In the genomic region with DNA sequence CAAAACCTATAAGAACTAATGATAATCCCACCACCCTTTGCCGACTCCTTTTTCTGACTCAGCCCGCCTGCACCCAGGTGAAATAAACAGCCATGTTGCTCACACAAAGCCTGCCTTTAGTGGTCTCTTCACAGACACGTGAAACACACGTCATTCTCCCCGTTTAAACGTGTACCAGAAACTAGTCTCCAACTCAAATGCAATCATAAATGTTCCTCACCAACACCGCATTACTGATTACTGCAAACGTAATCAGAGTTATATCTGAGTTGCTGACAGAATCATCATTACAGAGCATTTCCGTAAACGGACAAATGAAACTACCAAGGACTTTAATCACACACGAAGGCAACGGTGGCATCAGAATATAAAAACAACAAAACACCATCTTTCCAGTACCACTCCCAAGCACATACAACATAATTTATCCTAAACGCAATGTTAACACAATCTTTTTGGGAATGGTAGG, we compare ENCODE assay signal across 8 cellular contexts. TPM values are rescaled to one million over a fixed set of nuclear protein-coding genes. Genes with fewer than 3 reads are reported as not detected.
DNase-seq lines count a peak whose midpoint lies in the region; TF ChIP-seq lines count a peak whose summit lies in the region.

No MANE protein-coding gene starts in this region.

- TF ChIP-seq CTCF in esophagus squamous epithelium (IDR thresholded peaks at IDR 0.05) (no peak), ovary (IDR thresholded peaks at IDR 0.05) (no peak)

- H3K27ac ChIP-seq in esophagus squamous epithelium = peak overlapping the region; percentile 99 to 100 (median 100)
- peak overlapping the region; percentile 99 for H3K27ac ChIP-seq in ovary

- intact Hi-C loops in esophagus squamous epithelium (cut with DNase I) = loop anchor here (5.0 kb wide), 1 partner anchor 50 kb away; a partner anchor contains a TSS
- intact Hi-C loops in ovary (cut with DNase I) = loop anchor here in 3 of 4 donors (5.0 to 10.0 kb wide), 2 partner anchors 48 to 50 kb away; a partner anchor contains a TSS

- TF ChIP-seq POLR2A in esophagus squamous epithelium (IDR thresholded peaks at IDR 0.05) (peak in 1 of 4 donors; percentile 61), ovary (IDR thresholded peaks at IDR 0.05) (peak; percentile 38)

- H3K4me1 ChIP-seq in esophagus squamous epithelium = peaks cover 17 to 75% (median 27%) of the 10 kb centered on the region in 3 donors
- peaks cover 15% of the 10 kb centered on the region for H3K4me1 ChIP-seq in ovary (ENCODE audit: insufficient read depth)

- DNase-seq in NCI-H1092 treated with DMSO at 0.1 percent for 48 hours (lab: John Stamatoyannopoulos, UW) = peak; percentile 1
- no peak for DNase-seq in NCI-H1092 (lab: John Stamatoyannopoulos, UW)
- peak; percentile 40 for DNase-seq in NCI-H226
- DNase-seq in activated T-cell treated with anti-CD3 and anti-CD28 coated beads for 24 hours (ENCODE audit: low read depth) = peak; percentile 54
- no peak for DNase-seq in esophagus squamous epithelium (lab: John Stamatoyannopoulos, UW)
- DNase-seq in ovary = peak in 3 of 5 donors; percentile 27 to 51 (median 41)
- peak; percentile 58 for DNase-seq in ureter (ENCODE audit: low spot score)
- no peak for DNase-seq in cortex of kidney (lab: John Stamatoyannopoulos, UW)

- H3K9me3 ChIP-seq in esophagus squamous epithelium = no peaks in the 10 kb centered on the region
- H3K9me3 ChIP-seq in ovary = no peaks in the 10 kb centered on the region

- WGBS in esophagus squamous epithelium, 2 donors = 0% methylated on average over 13 of the region's 13 CpGs
- WGBS in ovary, 3 donors = 0 to 1% (median 0%) methylated on average over 13 of the region's 13 CpGs

- TF ChIP-seq EP300 in ovary (IDR thresholded peaks at IDR 0.05) = no peak

- no peaks in the 10 kb centered on the region for H3K27me3 ChIP-seq in esophagus squamous epithelium
- no peaks in the 10 kb centered on the region for H3K27me3 ChIP-seq in ovary

- H3K36me3 ChIP-seq in esophagus squamous epithelium (peaks cover 15 to 39% (median 27%) of the 10 kb centered on the region in 3 donors), ovary (no peaks in the 10 kb centered on the region)

- H3K4me3 ChIP-seq in esophagus squamous epithelium = peak overlapping the region; percentile 81 to 100 (median 94)
- H3K4me3 ChIP-seq in ovary = peak overlapping the region; percentile 100

RNA-seq across cellular contexts. Expression of a gene that starts 1.9 kb away (rescaled TPM):
- total RNA-seq in esophagus squamous epithelium = 100 to 1,000 TPM in 1 of 4 donors, 10 to 100 TPM in 3; 59.4 to 161 (median 74.7) TPM
- 100 to 1,000 TPM in 6 of 7 donors, 10 to 100 TPM in 1; 88.3 to 266 (median 131) TPM for total RNA-seq in ovary
- polyA plus RNA-seq in ovary = 100 to 1,000 TPM; 112 to 157 TPM
- total RNA-seq in ureter = 116 TPM

RNA-seq across cellular contexts. Expression of a gene that starts 26.3 kb away (rescaled TPM):
- 10 to 100 TPM; 10.2 to 31.5 (median 12.8) TPM for total RNA-seq in esophagus squamous epithelium
- total RNA-seq in ovary = 10 to 100 TPM; 19.1 to 50.9 (median 38.2) TPM
- polyA plus RNA-seq in ovary = 10 to 100 TPM; 38.4 to 64.7 TPM
- total RNA-seq in ureter = 30.8 TPM

RNA-seq across cellular contexts. Expression of a gene that starts 26.6 kb away (rescaled TPM):
- total RNA-seq in esophagus squamous epithelium (10 to 100 TPM; 13.5 to 24.0 (median 19.2) TPM), ovary (10 to 100 TPM; 12.8 to 19.8 (median 16.4) TPM), ureter (30.8 TPM)
- polyA plus RNA-seq in ovary = 10 to 100 TPM; 22.4 to 29.6 TPM

RNA-seq across cellular contexts. Expression of a gene that starts 50.9 kb away (rescaled TPM):
- 100 to 1,000 TPM; 129 to 303 (median 251) TPM for total RNA-seq in esophagus squamous epithelium
- total RNA-seq in ovary = 100 to 1,000 TPM; 104 to 278 (median 156) TPM
- polyA plus RNA-seq in ovary = 100 to 1,000 TPM in 1 of 2 donors, 10 to 100 TPM in 1; 47.0 to 119 TPM
- total RNA-seq in ureter = 242 TPM

Comparison
In these comparisons a context has a peak if more than half of its experiments do, and no peak if none do; other contexts are left out.
1. DNase-seq: peak in NCI-H1092 treated with DMSO at 0.1 percent for 48 hours (single experiment), NCI-H226 (single experiment), activated T-cell treated with anti-CD3 and anti-CD28 coated beads for 24 hours (single experiment), ovary (3 of 5) and ureter (single experiment); none in NCI-H1092 (single experiment), esophagus squamous epithelium (single experiment) and cortex of kidney (single experiment).